In the genomic region with DNA sequence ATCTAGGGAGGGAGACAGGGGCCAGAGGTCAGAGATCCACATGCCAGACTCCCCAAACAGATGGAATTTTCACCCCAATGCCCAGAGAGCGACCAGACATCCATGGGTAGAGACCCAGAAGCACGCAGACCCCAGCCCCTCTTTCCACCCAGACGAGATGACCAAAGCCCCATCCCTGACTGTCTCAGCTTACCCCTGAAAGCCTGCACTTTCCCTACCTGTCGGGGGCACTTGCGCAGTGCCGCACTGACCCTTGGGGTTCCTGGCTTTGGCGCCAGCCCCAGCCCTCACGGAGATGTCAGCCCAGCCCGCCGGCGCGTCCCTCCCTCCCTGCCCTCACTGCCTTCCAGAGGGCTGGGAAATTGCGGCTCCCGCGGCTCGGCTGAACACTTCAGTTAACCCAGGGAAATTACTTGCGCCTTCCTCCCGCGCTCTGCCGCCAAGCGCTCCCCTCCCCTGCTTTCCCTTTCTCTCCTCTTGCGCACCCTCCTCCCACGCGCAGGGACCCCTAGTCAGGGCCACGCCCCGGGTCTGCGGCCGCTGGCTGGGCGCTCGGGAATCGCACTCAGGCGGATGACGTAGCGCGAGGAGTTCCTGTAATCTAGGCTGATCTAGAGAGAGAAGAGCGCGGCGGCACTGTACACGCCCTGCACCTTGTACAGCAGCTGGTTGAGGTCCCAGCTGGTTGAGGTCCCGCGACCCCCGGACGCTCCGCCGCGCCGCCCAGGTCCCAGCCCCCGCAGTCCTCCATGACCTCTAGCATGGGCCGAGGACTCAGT, we compare ENCODE assay signal across 10 cellular contexts. TPM values are rescaled to one million over a fixed set of nuclear protein-coding genes. Genes with fewer than 3 reads are reported as not detected.
DNase-seq lines count a peak whose midpoint lies in the region; ATAC-seq and TF ChIP-seq lines count a peak whose summit lies in the region.
"Had no signal": no experiment of that assay in that cellular context is flagged by ENCODE, and none has a peak within 500 bp of the region (broad histone marks: within the 10 kb centered on the region; RNA-seq: fewer than 3 reads in every experiment).

No MANE protein-coding gene starts in this region.

- CTCF ChIA-PET in activated CD8-positive, alpha-beta T cell treated with anti-CD3 and anti-CD28 coated beads for 36 hours (lab: Charles Lee): interaction anchor here (1.0 kb wide), 1 partner anchor 13 kb away, joined by 3 read pairs; no protein-coding TSS in a partner anchor

- peak; percentile 62 for ATAC-seq in activated CD8-positive, alpha-beta T cell treated with anti-CD3 and anti-CD28 coated beads for 36 hours
- ATAC-seq in HG02759 (IDR thresholded peaks at IDR 0.05; ENCODE audit: unreplicated experiment) (no peak), GM18498 (IDR thresholded peaks at IDR 0.05; ENCODE audit: unreplicated experiment) (no peak), GM21825 (IDR thresholded peaks at IDR 0.05; ENCODE audit: unreplicated experiment) (no peak)

- no peak for TF ChIP-seq EP300 in stomach (IDR thresholded peaks at IDR 0.05)

- H3K27me3 Mint-ChIP-seq in activated CD8-positive, alpha-beta T cell treated with anti-CD3 and anti-CD28 coated beads for 36 hours: peaks cover 48% of the 10 kb centered on the region

- H3K4me3 ChIP-seq in iPS DF 6.9 (ENCODE audit: low read length) (peak overlapping the region; percentile 60; the same call in 1 of the 2 replicates), stomach (peak overlapping the region; percentile 27 to 46 (median 33))

- H3K9me3 ChIP-seq in iPS DF 6.9 (ENCODE audit: control insufficient read depth, insufficient read depth, low read length) (no peaks in the 10 kb centered on the region), stomach (peaks cover 0 to 18% (median 7%) of the 10 kb centered on the region in 4 donors)

- peak overlapping the region; percentile 34 for H3K4me3 Mint-ChIP-seq in activated CD8-positive, alpha-beta T cell treated with anti-CD3 and anti-CD28 coated beads for 36 hours
- H3K4me3 Mint-ChIP-seq: natural killer cell had no signal

- peaks cover 3% of the 10 kb centered on the region for H3K9me3 Mint-ChIP-seq in activated CD8-positive, alpha-beta T cell treated with anti-CD3 and anti-CD28 coated beads for 36 hours
- H3K9me3 Mint-ChIP-seq: natural killer cell had no signal

- no peak overlapping the region for H3K27ac Mint-ChIP-seq in activated CD8-positive, alpha-beta T cell treated with anti-CD3 and anti-CD28 coated beads for 36 hours
- H3K27ac Mint-ChIP-seq: natural killer cell had no signal

- no peaks in the 10 kb centered on the region for H3K36me3 Mint-ChIP-seq in activated CD8-positive, alpha-beta T cell treated with anti-CD3 and anti-CD28 coated beads for 36 hours (ENCODE audit: low read depth)
- H3K36me3 Mint-ChIP-seq: natural killer cell had no signal

- H3K27me3 ChIP-seq in iPS DF 6.9 (ENCODE audit: control insufficient read depth, insufficient read depth, low read length): peaks cover 27% of the 10 kb centered on the region
- H3K27me3 ChIP-seq in stomach: peaks cover 27 to 95% (median 63%) of the 10 kb centered on the region in 3 donors

- TF ChIP-seq POLR2A in stomach (IDR thresholded peaks at IDR 0.05): no peak

- POLR2A ChIA-PET in activated CD8-positive, alpha-beta T cell treated with anti-CD3 and anti-CD28 coated beads for 36 hours (lab: Charles Lee): no interaction called here

- no peak for TF ChIP-seq CTCF in activated CD8-positive, alpha-beta T cell treated with anti-CD3 and anti-CD28 coated beads for 36 hours (IDR thresholded peaks at IDR 0.05)
- TF ChIP-seq CTCF in stomach (IDR thresholded peaks at IDR 0.05): no peak

- DNase-seq in activated CD4-positive, alpha-beta T cell treated with anti-CD3 and anti-CD28 coated beads for 48 hours: peak; percentile 32
- no peak for DNase-seq in activated CD4-positive, alpha-beta T cell treated with anti-CD3 and anti-CD28 coated beads for 1 hour
- peak; percentile 67 for DNase-seq in activated CD8-positive, alpha-beta T cell treated with anti-CD3 and anti-CD28 coated beads for 36 hours
- DNase-seq in iPS DF 6.9 (ENCODE audit: low read depth, low spot score) (no peak), stomach (no peak)
- DNase-seq: natural killer cell had no signal

- H3K4me1 ChIP-seq in iPS DF 6.9 (ENCODE audit: control insufficient read depth, insufficient read depth, low read length) (peaks cover 12% of the 10 kb centered on the region), stomach (peaks cover 25 to 34% (median 30%) of the 10 kb centered on the region in 4 donors)

- peaks cover 6% of the 10 kb centered on the region for H3K4me1 Mint-ChIP-seq in activated CD8-positive, alpha-beta T cell treated with anti-CD3 and anti-CD28 coated beads for 36 hours (ENCODE audit: low read depth)

- no peak overlapping the region for H3K27ac ChIP-seq in iPS DF 6.9 (ENCODE audit: low read length)
- no peak overlapping the region for H3K27ac ChIP-seq in stomach

- no CpG with 5 or more reads among the region's 49 CpGs for WGBS in iPS DF 6.9 (ENCODE audit: insufficient coverage, insufficient read length)
- 1 to 10% (median 2%) methylated on average over 26 to 49 of the region's 49 CpGs for WGBS in stomach, 5 donors

- intact Hi-C loops in activated CD8-positive, alpha-beta T cell treated with anti-CD3 and anti-CD28 coated beads for 36 hours (cut with micrococcal nuclease): no loop called here
- intact Hi-C loops in stomach (cut with DNase I; ENCODE audit: low total_unique reads): no loop called here

- H3K36me3 ChIP-seq in iPS DF 6.9 (ENCODE audit: control insufficient read depth, insufficient read depth, low read length) (peaks cover 27% of the 10 kb centered on the region), stomach (no peaks in the 10 kb centered on the region)

RNA-seq across cellular contexts. Expression of gene ALPG, which starts 12.0 kb away (rescaled TPM):
- not detected for total RNA-seq in activated CD8-positive, alpha-beta T cell treated with anti-CD3 and anti-CD28 coated beads for 36 hours
- total RNA-seq in stomach: not detected
- not detected for polyA plus RNA-seq in stomach
- total RNA-seq: natural killer cell; T-helper 1 cell treated with Interleukin-12 subunit alpha and Interleukin-12 subunit beta and Interleukin-4 antibody, amounts not matched to agents 30 ng/mL and 1 ng/mL, for 36 hours had no signal

RNA-seq across cellular contexts. Expression of gene ALPI, which starts 37.3 kb away (rescaled TPM):
- total RNA-seq in activated CD8-positive, alpha-beta T cell treated with anti-CD3 and anti-CD28 coated beads for 36 hours: not detected
- 10 to 100 TPM in 1 of 5 donors, 1 to 10 TPM in 1, not detected in 3; 1.4 to 12.3 TPM for total RNA-seq in stomach
- not detected for polyA plus RNA-seq in stomach
- total RNA-seq: natural killer cell; T-helper 1 cell treated with Interleukin-12 subunit alpha and Interleukin-12 subunit beta and Interleukin-4 antibody, amounts not matched to agents 30 ng/mL and 1 ng/mL, for 36 hours had no signal

RNA-seq across cellular contexts. Expression of gene ALPP, which starts 40.1 kb away (rescaled TPM):
- total RNA-seq in activated CD8-positive, alpha-beta T cell treated with anti-CD3 and anti-CD28 coated beads for 36 hours: not detected
- total RNA-seq in stomach: not detected
- not detected for polyA plus RNA-seq in stomach
- total RNA-seq: T-helper 1 cell treated with Interleukin-12 subunit alpha and Interleukin-12 subunit beta and Interleukin-4 antibody, amounts not matched to agents 30 ng/mL and 1 ng/mL, for 36 hours had no signal

Comparison
In these comparisons a context has a peak if more than half of its experiments do, and no peak if none do; other contexts are left out.
1. DNase-seq: peak in activated CD4-positive, alpha-beta T cell treated with anti-CD3 and anti-CD28 coated beads for 48 hours (single experiment) and activated CD8-positive, alpha-beta T cell treated with anti-CD3 and anti-CD28 coated beads for 36 hours (single experiment); none in activated CD4-positive, alpha-beta T cell treated with anti-CD3 and anti-CD28 coated beads for 1 hour (single experiment), iPS DF 6.9 (single experiment) and stomach (single experiment).